Comparison of ENCODE assay signal across 1 cellular context in genomic region chr5:29992248-29992647, GRCh38.
A peak's percentile ranks its signal among the peaks of the same experiment; 100 is the strongest.
TF ChIP-seq lines count a peak whose summit lies in the region.

No MANE protein-coding gene starts in this region.

TF ChIP-seq in K562, 482 proteins besides CTCF, POLR2A, EP300 and RAD21 (continued from another document):
- TF ChIP-seq ZNF398 (CRISPR knock-in tag; IDR thresholded peaks at IDR 0.05), result no peak
- TF ChIP-seq CEBPB (tag; IDR thresholded peaks at IDR 0.05), result peak; percentile 35; the same call in 1 of the 2 replicates
- peak; percentile 61 for TF ChIP-seq ATF3 (IDR thresholded peaks at IDR 0.05)
- no peak for TF ChIP-seq ATF3 (CRISPR knock-in tag; conservative IDR thresholded peaks at IDR 0.05)
- no peak for TF ChIP-seq CHD2 (IDR thresholded peaks at IDR 0.05; ENCODE audit: low read depth, low read length)
